ENCODE assay signal across 23 cellular contexts in the genomic region with DNA sequence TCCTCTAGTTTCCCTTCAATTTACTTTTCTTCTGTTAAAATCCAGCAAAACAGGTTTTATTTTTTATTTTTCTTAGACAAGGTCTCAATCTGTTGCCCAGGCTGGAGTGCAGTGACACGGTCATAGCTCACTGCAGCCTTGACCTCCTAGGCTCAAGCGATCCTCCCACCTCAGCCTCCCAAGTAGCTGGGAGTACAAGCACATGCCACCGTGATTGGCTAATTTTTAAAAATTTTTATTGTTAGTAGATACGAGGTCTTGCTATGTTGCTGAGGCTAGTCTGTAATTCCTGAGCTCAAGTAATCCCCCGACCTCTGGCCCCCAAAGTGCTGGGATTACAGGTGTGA. TPM values are rescaled to one million over a fixed set of nuclear protein-coding genes. Genes with fewer than 3 reads are reported as not detected.
DNase-seq lines count a peak whose midpoint lies in the region; ATAC-seq, FAIRE-seq and TF ChIP-seq lines count a peak whose summit lies in the region.
"Had no signal": no experiment of that assay in that cellular context is flagged by ENCODE, and none has a peak within 500 bp of the region (broad histone marks: within the 10 kb centered on the region; RNA-seq: fewer than 3 reads in every experiment).

No MANE protein-coding gene starts in this region.

- H3K36me3 ChIP-seq in esophagus squamous epithelium (no peaks in the 10 kb centered on the region), GM23248 (ENCODE audit: low read depth) (no peaks in the 10 kb centered on the region)
- H3K36me3 ChIP-seq: gastrocnemius medialis, right atrium auricular region, upper lobe of left lung had no signal

- DNase-seq in esophagus squamous epithelium (lab: John Stamatoyannopoulos, UW) = no peak
- DNase-seq in GM23248 = no peak
- no peak for DNase-seq in GM19239 (ENCODE audit: insufficient read length, low spot score)
- DNase-seq: activated CD4-positive, alpha-beta memory T cell treated with anti-CD3 and anti-CD28 coated beads, Interleukin-2, amount 10 ng/mL, durations not matched to agents 7 days and 5 days; activated T-cell treated with anti-CD3 and anti-CD28 coated beads, Interleukin-2, amount 50 U/mL, for 72 hours; CD4-positive, alpha-beta memory T cell; cortex of kidney; DMS79 treated with DMSO at 0.1 percent for 48 hours; gastrocnemius medialis; H9; NCI-H1105; NCI-H69; stimulated activated naive CD8-positive, alpha-beta T cell treated with anti-CD3 and anti-CD28 coated beads, Interleukin-15, amount 100 ng/mL, for 72 hours; upper lobe of left lung had no signal

- H3K9ac ChIP-seq in GM23248 = no peak overlapping the region

- TF ChIP-seq CTCF in C4-2B (conservative IDR thresholded peaks at IDR 0.05) = no peak
- TF ChIP-seq CTCF in esophagus squamous epithelium (IDR thresholded peaks at IDR 0.05) = no peak

- in situ Hi-C loops in GM23248 (cut with MboI) = no loop called here

- H3K4me2 ChIP-seq in GM23248 (ENCODE audit: unreplicated experiment) = no peak overlapping the region

- H3K27ac ChIP-seq in C4-2B = peak overlapping the region; percentile 25
- H3K27ac ChIP-seq in esophagus squamous epithelium = peak overlapping the region in 3 of 4 donors; percentile 55 to 81 (median 57)
- no peak overlapping the region for H3K27ac ChIP-seq in GM23248
- H3K27ac ChIP-seq: gastrocnemius medialis, right atrium auricular region, upper lobe of left lung had no signal

- FAIRE-seq in GM19239 (lab: Jason Lieb, UNC) = no peak
- FAIRE-seq: endothelial cell of umbilical vein, K562, RCC 7860 had no signal

- no peaks in the 10 kb centered on the region for H3K79me2 ChIP-seq in GM23248 (ENCODE audit: insufficient read depth)

- H3K4me1 ChIP-seq in esophagus squamous epithelium = peaks cover 0 to 31% (median 17%) of the 10 kb centered on the region in 3 donors
- H3K4me1 ChIP-seq in GM23248 (ENCODE audit: insufficient read depth) = no peaks in the 10 kb centered on the region
- H3K4me1 ChIP-seq: gastrocnemius medialis, right atrium auricular region, upper lobe of left lung had no signal

- H3K4me3 ChIP-seq in esophagus squamous epithelium = no peak overlapping the region
- no peak overlapping the region for H3K4me3 ChIP-seq in GM23248
- H3K4me3 ChIP-seq: gastrocnemius medialis, K562, right atrium auricular region, upper lobe of left lung had no signal

- H4K20me1 ChIP-seq in GM23248 (ENCODE audit: insufficient read depth) = no peaks in the 10 kb centered on the region

- H3K27me3 ChIP-seq in esophagus squamous epithelium (no peaks in the 10 kb centered on the region), GM23248 (replicated peaks; ENCODE audit: insufficient read depth) (no peaks in the 10 kb centered on the region)
- H3K27me3 ChIP-seq: gastrocnemius medialis, right atrium auricular region, upper lobe of left lung had no signal

- ATAC-seq in GM21381 (IDR thresholded peaks at IDR 0.05; ENCODE audit: unreplicated experiment) = peak; percentile 23
- ATAC-seq in HG03571 (IDR thresholded peaks at IDR 0.05; ENCODE audit: unreplicated experiment) = peak; percentile 32
- ATAC-seq in HG02973 (IDR thresholded peaks at IDR 0.05; ENCODE audit: unreplicated experiment) = no peak
- no peak for ATAC-seq in GM21717 (IDR thresholded peaks at IDR 0.05; ENCODE audit: unreplicated experiment)
- ATAC-seq: activated T-cell treated with anti-CD3 and anti-CD28 coated beads, Interleukin-2, amount 50 U/mL, for 72 hours; gastrocnemius medialis; K562; stimulated activated naive CD8-positive, alpha-beta T cell treated with anti-CD3 and anti-CD28 coated beads, Interleukin-15, amount 100 ng/mL, for 72 hours had no signal

- no peaks in the 10 kb centered on the region for H3K9me2 ChIP-seq in GM23248 (ENCODE audit: insufficient read depth)

- no peak overlapping the region for H2AFZ ChIP-seq in GM23248

- no peak for TF ChIP-seq POLR2A in esophagus squamous epithelium (IDR thresholded peaks at IDR 0.05)

- WGBS in esophagus squamous epithelium, 2 donors = 67 to 77% methylated on average over 5 of the region's 5 CpGs
- WGBS in GM23248 (ENCODE audit: low coverage in 1 of 2, low lambda C conversion rate in 2 of 2, missing lambda C conversion rate in 2 of 2), 2 experiments = 42% methylated on average over 5 of the region's 5 CpGs

- H3K9me3 ChIP-seq in esophagus squamous epithelium = peaks cover 0 to 8% (median 0%) of the 10 kb centered on the region in 3 donors
- H3K9me3 ChIP-seq in GM23248 (ENCODE audit: low read depth) = no peaks in the 10 kb centered on the region
- H3K9me3 ChIP-seq: gastrocnemius medialis had no signal

- no peaks in the 10 kb centered on the region for H3F3A ChIP-seq in GM23248 (ENCODE audit: insufficient read depth)

- intact Hi-C loops in esophagus squamous epithelium (cut with DNase I) = no loop called here

RNA-seq across cellular contexts. Expression of a gene that starts 41.6 kb away (rescaled TPM):
- total RNA-seq in esophagus squamous epithelium = 1 to 10 TPM; 2.3 to 6.0 (median 3.6) TPM
- not detected in 2 replicates for total RNA-seq in GM23248 (2014; rRNA removed; shearing (Covaris generic))
- not detected in 2 replicates for polyA plus RNA-seq in GM23248 (2016; fragmentation: Nextera tagmentation; extraction: Ambion mirVana)
- total RNA-seq: CD4-positive, alpha-beta memory T cell; endothelial cell of umbilical vein; gastrocnemius medialis; right atrium auricular region had no signal
- polyA plus RNA-seq: CD4-positive, alpha-beta memory T cell; endothelial cell of umbilical vein; K562 had no signal

Comparison
In these comparisons a context has a peak if more than half of its experiments do, and no peak if none do; other contexts are left out.
1. ATAC-seq: peak in GM21381 (single experiment) and HG03571 (single experiment); none in HG02973 (single experiment) and GM21717 (single experiment).